ENCODE assay signal across 19 cellular contexts in the genomic region with DNA sequence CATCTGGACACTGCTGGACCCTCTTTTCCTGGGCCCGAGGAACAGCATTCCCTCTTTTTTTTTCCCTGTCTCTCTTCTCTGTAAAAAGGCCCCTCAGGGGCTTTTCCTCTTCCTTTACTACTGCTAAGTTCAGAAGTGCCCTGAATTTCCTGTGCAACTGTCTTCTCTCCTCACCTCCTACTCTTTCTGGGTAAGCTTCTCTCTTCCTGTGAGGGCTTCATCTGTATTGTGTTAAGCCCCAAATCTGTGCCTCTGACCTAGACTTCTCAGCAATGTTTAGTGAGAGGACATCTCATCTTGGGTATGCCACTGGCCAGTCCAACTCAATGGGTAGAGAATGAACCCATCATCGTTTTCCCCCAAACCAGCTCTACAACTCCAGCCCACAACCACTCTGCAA.
DNase-seq lines count a peak whose midpoint lies in the region; ATAC-seq and TF ChIP-seq lines count a peak whose summit lies in the region.
"Had no signal": no experiment of that assay in that cellular context is flagged by ENCODE, and none has a peak within 500 bp of the region (broad histone marks: within the 10 kb centered on the region; RNA-seq: fewer than 3 reads in every experiment).

No MANE protein-coding gene starts in this region.

- no peak overlapping the region for H3K4me2 ChIP-seq in OCI-LY7 (ENCODE audit: low read length)

- H3K79me2 ChIP-seq in OCI-LY7 (ENCODE audit: insufficient read depth, low read depth, low read length): no peaks in the 10 kb centered on the region

- H3K4me1 Mint-ChIP-seq in CD8-positive, alpha-beta memory T cell: peaks cover 10 to 14% (median 12%) of the 10 kb centered on the region in 3 donors
- peaks cover 11% of the 10 kb centered on the region for H3K4me1 Mint-ChIP-seq in activated naive CD8-positive, alpha-beta T cell treated with anti-CD3 and anti-CD28 coated beads, Interleukin-2, amount 50 U/mL, for 24 hours
- H3K4me1 Mint-ChIP-seq in stimulated activated effector memory CD8-positive, alpha-beta T cell treated with anti-CD3 and anti-CD28 coated beads, Interleukin-12 subunit alpha, Interleukin-12 subunit beta, amount 100 ng/mL, for 72 hours: peaks cover 13% of the 10 kb centered on the region
- peaks cover 7% of the 10 kb centered on the region for H3K4me1 Mint-ChIP-seq in T-helper 2 cell treated with Interferon-gamma antibody and Interleukin-4, amounts not matched to agents 5 μg/mL and 100 μg/mL, for 36 hours (ENCODE audit: low read depth)

- intact Hi-C loops in OCI-LY7 (cut with micrococcal nuclease; ENCODE audit: unreplicated experiment): no loop called here

- no peaks in the 10 kb centered on the region for H3K27me3 Mint-ChIP-seq in CD8-positive, alpha-beta memory T cell
- H3K27me3 Mint-ChIP-seq in activated naive CD8-positive, alpha-beta T cell treated with anti-CD3 and anti-CD28 coated beads, Interleukin-2, amount 50 U/mL, for 24 hours: no peaks in the 10 kb centered on the region
- no peaks in the 10 kb centered on the region for H3K27me3 Mint-ChIP-seq in T-helper 2 cell treated with Interferon-gamma antibody and Interleukin-4, amounts not matched to agents 5 μg/mL and 100 μg/mL, for 36 hours (ENCODE audit: low read depth)

- POLR2A ChIA-PET in CD8-positive, alpha-beta memory T cell (lab: Charles Lee): no interaction called here
- POLR2A ChIA-PET in OCI-LY7 (lab: Charles Lee): interaction anchor here (0.5 to 0.8 kb wide), 2 partner anchors 12 to 15 kb away, joined by 3 read pairs; no protein-coding TSS in a partner anchor

- no peak overlapping the region for H3K27ac ChIP-seq in CD8-positive, alpha-beta memory T cell (ENCODE audit: low read depth, low read length)
- no peak overlapping the region for H3K27ac ChIP-seq in OCI-LY7 (ENCODE audit: low read depth, low read length, poor library complexity, severe bottlenecking)
- H3K27ac ChIP-seq: cardiac muscle cell had no signal

- no peak overlapping the region for H3K4me3 ChIP-seq in CD8-positive, alpha-beta memory T cell (ENCODE audit: low read length)
- no peak overlapping the region for H3K4me3 ChIP-seq in OCI-LY7 (ENCODE audit: low read depth, low read length, poor library complexity, severe bottlenecking)
- H3K4me3 ChIP-seq: cardiac muscle cell had no signal

- CTCF ChIA-PET in CD8-positive, alpha-beta memory T cell (lab: Charles Lee): no interaction called here
- CTCF ChIA-PET in OCI-LY7 (lab: Charles Lee; ENCODE audit: unreplicated experiment): no interaction called here

- H3K4me3 Mint-ChIP-seq in CD8-positive, alpha-beta memory T cell: peak overlapping the region in 1 of 7 donors; percentile 30
- no peak overlapping the region for H3K4me3 Mint-ChIP-seq in activated naive CD8-positive, alpha-beta T cell treated with anti-CD3 and anti-CD28 coated beads, Interleukin-2, amount 50 U/mL, for 24 hours
- H3K4me3 Mint-ChIP-seq in stimulated activated effector memory CD8-positive, alpha-beta T cell treated with anti-CD3 and anti-CD28 coated beads, Interleukin-12 subunit alpha, Interleukin-12 subunit beta, amount 100 ng/mL, for 72 hours: peak overlapping the region; percentile 21
- no peak overlapping the region for H3K4me3 Mint-ChIP-seq in T-helper 2 cell treated with Interferon-gamma antibody and Interleukin-4, amounts not matched to agents 5 μg/mL and 100 μg/mL, for 36 hours
- H3K4me3 Mint-ChIP-seq: activated CD8-positive, alpha-beta memory T cell treated with anti-CD3 and anti-CD28 coated beads, Interleukin-2, amount 10 ng/mL, durations not matched to agents 7 days and 5 days; H9 had no signal

- no peaks in the 10 kb centered on the region for H3K9me3 Mint-ChIP-seq in CD8-positive, alpha-beta memory T cell
- H3K9me3 Mint-ChIP-seq in activated naive CD8-positive, alpha-beta T cell treated with anti-CD3 and anti-CD28 coated beads, Interleukin-2, amount 50 U/mL, for 24 hours: no peaks in the 10 kb centered on the region
- no peaks in the 10 kb centered on the region for H3K9me3 Mint-ChIP-seq in stimulated activated effector memory CD8-positive, alpha-beta T cell treated with anti-CD3 and anti-CD28 coated beads, Interleukin-12 subunit alpha, Interleukin-12 subunit beta, amount 100 ng/mL, for 72 hours
- H3K9me3 Mint-ChIP-seq in T-helper 2 cell treated with Interferon-gamma antibody and Interleukin-4, amounts not matched to agents 5 μg/mL and 100 μg/mL, for 36 hours: no peaks in the 10 kb centered on the region
- H3K9me3 Mint-ChIP-seq: H9 had no signal

- no TSS peak for BruUV-seq in OCI-LY7 (replicated peaks; lab: Mats Ljungman, UMichigan)

- no peak for TF ChIP-seq CTCF in OCI-LY7 (conservative IDR thresholded peaks at IDR 0.05; ENCODE audit: low read length)

- no peaks in the 10 kb centered on the region for H4K20me1 ChIP-seq in OCI-LY7 (ENCODE audit: insufficient read depth, low read length)

- peaks cover 11% of the 10 kb centered on the region for H3K4me1 ChIP-seq in CD8-positive, alpha-beta memory T cell (ENCODE audit: insufficient read depth, low read length)
- peaks cover 6% of the 10 kb centered on the region for H3K4me1 ChIP-seq in OCI-LY7 (ENCODE audit: insufficient read depth, low read length, poor library complexity, severe bottlenecking)

- ATAC-seq in activated naive CD8-positive, alpha-beta T cell treated with anti-CD3 and anti-CD28 coated beads, Interleukin-2, amount 50 U/mL, for 24 hours: peak; percentile 54
- peak; percentile 86 for ATAC-seq in stimulated activated effector memory CD8-positive, alpha-beta T cell treated with anti-CD3 and anti-CD28 coated beads, Interleukin-12 subunit alpha, Interleukin-12 subunit beta, amount 100 ng/mL, for 72 hours
- ATAC-seq: activated CD8-positive, alpha-beta memory T cell treated with anti-CD3 and anti-CD28 coated beads, Interleukin-2, amount 10 ng/mL, durations not matched to agents 7 days and 5 days had no signal

- peak overlapping the region in 6 of 8 donors; percentile 1 to 89 (median 18) for H3K27ac Mint-ChIP-seq in CD8-positive, alpha-beta memory T cell
- no peak overlapping the region for H3K27ac Mint-ChIP-seq in activated naive CD8-positive, alpha-beta T cell treated with anti-CD3 and anti-CD28 coated beads, Interleukin-2, amount 50 U/mL, for 24 hours
- H3K27ac Mint-ChIP-seq in stimulated activated effector memory CD8-positive, alpha-beta T cell treated with anti-CD3 and anti-CD28 coated beads, Interleukin-12 subunit alpha, Interleukin-12 subunit beta, amount 100 ng/mL, for 72 hours: peak overlapping the region; percentile 73
- H3K27ac Mint-ChIP-seq in T-helper 2 cell treated with Interferon-gamma antibody and Interleukin-4, amounts not matched to agents 5 μg/mL and 100 μg/mL, for 36 hours: no peak overlapping the region
- H3K27ac Mint-ChIP-seq: activated CD8-positive, alpha-beta memory T cell treated with anti-CD3 and anti-CD28 coated beads, Interleukin-2, amount 10 ng/mL, durations not matched to agents 7 days and 5 days; H9 had no signal

- H3K9me2 ChIP-seq in OCI-LY7 (ENCODE audit: insufficient read depth, low read length): no peaks in the 10 kb centered on the region

- no peaks in the 10 kb centered on the region for H3K27me3 ChIP-seq in CD8-positive, alpha-beta memory T cell (ENCODE audit: insufficient read depth, low read length, poor library complexity, severe bottlenecking)
- H3K27me3 ChIP-seq: cardiac muscle cell had no signal

- DNase-seq in CD8-positive, alpha-beta memory T cell: no peak
- DNase-seq in OCI-LY7 (ENCODE audit: low spot score) (peak; percentile 7), inferior parietal cortex (ENCODE audit: extremely low spot score) (no peak), kidney tubule cell (ENCODE audit: low spot score) (no peak)
- DNase-seq in activated naive CD8-positive, alpha-beta T cell treated with anti-CD3 and anti-CD28 coated beads, Interleukin-2, amount 50 U/mL, for 24 hours: no peak
- no peak for DNase-seq in stimulated activated effector memory CD8-positive, alpha-beta T cell treated with anti-CD3 and anti-CD28 coated beads, Interleukin-12 subunit alpha, Interleukin-12 subunit beta, amount 100 ng/mL, for 72 hours (ENCODE audit: low spot score in 2 of 2)
- DNase-seq in T-helper 2 cell treated with Interferon-gamma antibody and Interleukin-4, amounts not matched to agents 5 μg/mL and 100 μg/mL, for 36 hours (ENCODE audit: low spot score): no peak
- DNase-seq: activated CD4-positive, alpha-beta T cell treated with anti-CD3 and anti-CD28 coated beads for 4 hours; activated CD8-positive, alpha-beta memory T cell treated with anti-CD3 and anti-CD28 coated beads, Interleukin-2, amount 10 ng/mL, durations not matched to agents 7 days and 5 days; amniotic stem cell; dermis blood vessel endothelial cell; GF-D8; H9; kidney glomerular epithelial cell; mammary epithelial cell; NCI-H526 treated with DMSO at 0.1 percent for 48 hours; stimulated activated CD4-positive, alpha-beta T cell treated with anti-CD3 and anti-CD28 coated beads, Interleukin-12 subunit alpha, Interleukin-12 subunit beta, amount 100 ng/mL, for 4 hours; substantia nigra had no signal

- H3K36me3 ChIP-seq in CD8-positive, alpha-beta memory T cell (ENCODE audit: insufficient read depth, low read length): no peaks in the 10 kb centered on the region
- no peaks in the 10 kb centered on the region for H3K36me3 ChIP-seq in OCI-LY7 (ENCODE audit: insufficient read depth, low read length)
- H3K36me3 ChIP-seq: cardiac muscle cell had no signal

- no peaks in the 10 kb centered on the region for H3K9me3 ChIP-seq in CD8-positive, alpha-beta memory T cell (ENCODE audit: low read length)
- no peaks in the 10 kb centered on the region for H3K9me3 ChIP-seq in OCI-LY7 (ENCODE audit: low read length)

- H2AFZ ChIP-seq in OCI-LY7 (ENCODE audit: low read length): no peak overlapping the region; the same call in 1 of the 2 replicates

- H3K36me3 Mint-ChIP-seq in CD8-positive, alpha-beta memory T cell: no peaks in the 10 kb centered on the region
- no peaks in the 10 kb centered on the region for H3K36me3 Mint-ChIP-seq in activated naive CD8-positive, alpha-beta T cell treated with anti-CD3 and anti-CD28 coated beads, Interleukin-2, amount 50 U/mL, for 24 hours (ENCODE audit: low read depth)
- no peaks in the 10 kb centered on the region for H3K36me3 Mint-ChIP-seq in stimulated activated effector memory CD8-positive, alpha-beta T cell treated with anti-CD3 and anti-CD28 coated beads, Interleukin-12 subunit alpha, Interleukin-12 subunit beta, amount 100 ng/mL, for 72 hours
- H3K36me3 Mint-ChIP-seq in T-helper 2 cell treated with Interferon-gamma antibody and Interleukin-4, amounts not matched to agents 5 μg/mL and 100 μg/mL, for 36 hours (ENCODE audit: low read depth): no peaks in the 10 kb centered on the region
- H3K36me3 Mint-ChIP-seq: activated CD8-positive, alpha-beta memory T cell treated with anti-CD3 and anti-CD28 coated beads, Interleukin-2, amount 10 ng/mL, durations not matched to agents 7 days and 5 days had no signal

Comparison
In these comparisons a context has a peak if more than half of its experiments do, and no peak if none do; other contexts are left out.
1. H3K27ac Mint-ChIP-seq: peak in CD8-positive, alpha-beta memory T cell (6 of 8) and stimulated activated effector memory CD8-positive, alpha-beta T cell treated with anti-CD3 and anti-CD28 coated beads, Interleukin-12 subunit alpha, Interleukin-12 subunit beta, amount 100 ng/mL, for 72 hours (single experiment); none in activated naive CD8-positive, alpha-beta T cell treated with anti-CD3 and anti-CD28 coated beads, Interleukin-2, amount 50 U/mL, for 24 hours (single experiment) and T-helper 2 cell treated with Interferon-gamma antibody and Interleukin-4, amounts not matched to agents 5 μg/mL and 100 μg/mL, for 36 hours (single experiment).